In genomic region chr9:127450831-127451680, GRCh38 we compare ENCODE assay signal across 1 cellular context.
TF ChIP-seq lines count a peak whose summit lies in the region.

Gene LRSAM1, plus strand, starts transcription at chr9:127451510. Its CDS starts 3,018 bp downstream, at chr9:127454528.
Gene RPL12, minus strand, starts transcription at chr9:127451406. Its CDS starts 89 bp downstream, at chr9:127451317.

TF ChIP-seq in A549, 52 proteins besides CTCF, POLR2A, EP300 and RAD21 (continued from another document):
- peak; percentile 99 for TF ChIP-seq BCL3 (IDR thresholded peaks at IDR 0.05)
- no peak for TF ChIP-seq BHLHE40 (IDR thresholded peaks at IDR 0.05; ENCODE audit: low read depth, low read length)
- no peak for TF ChIP-seq KDM1A (IDR thresholded peaks at IDR 0.05; ENCODE audit: low read depth)
- no peak for TF ChIP-seq HEYL (CRISPR knock-in tag; IDR thresholded peaks at IDR 0.05)
- TF ChIP-seq MYC (IDR thresholded peaks at IDR 0.05; ENCODE audit: borderline replicate concordance, low read length) = peak; percentile 95
- TF ChIP-seq MAX (IDR thresholded peaks at IDR 0.05) = peak; percentile 94
- peak; percentile 99 for TF ChIP-seq CHD2 (IDR thresholded peaks at IDR 0.05; ENCODE audit: low read length, partially characterized antibody)
